ENCODE assay signal across 1 cellular context in genomic region chr10:27383595-27384542, GRCh38.
TF ChIP-seq lines count a peak whose summit lies in the region.

No MANE protein-coding gene starts in this region.

TF ChIP-seq in H1, 55 proteins besides CTCF, POLR2A, EP300 and RAD21 (continued from another document):
- TF ChIP-seq CHD7 (IDR thresholded peaks at IDR 0.05; ENCODE audit: insufficient replicate concordance, low read length) (no peak), HDAC2 (IDR thresholded peaks at IDR 0.05; ENCODE audit: borderline replicate concordance in 1 of 2, low read depth in 2 of 2, low read length in 2 of 2) (no peak), SP4 (IDR thresholded peaks at IDR 0.05; ENCODE audit: low read length) (no peak), POU5F1 (IDR thresholded peaks at IDR 0.05; ENCODE audit: low read depth, low read length) (no peak), CTBP2 (IDR thresholded peaks at IDR 0.05; ENCODE audit: borderline replicate concordance, insufficient read depth, insufficient read length, low read length) (no peak), SIN3A (conservative IDR thresholded peaks at IDR 0.05 in 1 of 2, IDR thresholded peaks at IDR 0.05 in 1 of 2; ENCODE audit: low read depth in 1 of 2, low read length in 2 of 2) (no peak), TCF12 (IDR thresholded peaks at IDR 0.05; ENCODE audit: low read depth, low read length) (no peak), MAX (IDR thresholded peaks at IDR 0.05) (no peak), GTF2F1 (IDR thresholded peaks at IDR 0.05; ENCODE audit: borderline replicate concordance, low read depth, low read length) (no peak)
